ENCODE assay signal across 8 cellular contexts in the genomic region with DNA sequence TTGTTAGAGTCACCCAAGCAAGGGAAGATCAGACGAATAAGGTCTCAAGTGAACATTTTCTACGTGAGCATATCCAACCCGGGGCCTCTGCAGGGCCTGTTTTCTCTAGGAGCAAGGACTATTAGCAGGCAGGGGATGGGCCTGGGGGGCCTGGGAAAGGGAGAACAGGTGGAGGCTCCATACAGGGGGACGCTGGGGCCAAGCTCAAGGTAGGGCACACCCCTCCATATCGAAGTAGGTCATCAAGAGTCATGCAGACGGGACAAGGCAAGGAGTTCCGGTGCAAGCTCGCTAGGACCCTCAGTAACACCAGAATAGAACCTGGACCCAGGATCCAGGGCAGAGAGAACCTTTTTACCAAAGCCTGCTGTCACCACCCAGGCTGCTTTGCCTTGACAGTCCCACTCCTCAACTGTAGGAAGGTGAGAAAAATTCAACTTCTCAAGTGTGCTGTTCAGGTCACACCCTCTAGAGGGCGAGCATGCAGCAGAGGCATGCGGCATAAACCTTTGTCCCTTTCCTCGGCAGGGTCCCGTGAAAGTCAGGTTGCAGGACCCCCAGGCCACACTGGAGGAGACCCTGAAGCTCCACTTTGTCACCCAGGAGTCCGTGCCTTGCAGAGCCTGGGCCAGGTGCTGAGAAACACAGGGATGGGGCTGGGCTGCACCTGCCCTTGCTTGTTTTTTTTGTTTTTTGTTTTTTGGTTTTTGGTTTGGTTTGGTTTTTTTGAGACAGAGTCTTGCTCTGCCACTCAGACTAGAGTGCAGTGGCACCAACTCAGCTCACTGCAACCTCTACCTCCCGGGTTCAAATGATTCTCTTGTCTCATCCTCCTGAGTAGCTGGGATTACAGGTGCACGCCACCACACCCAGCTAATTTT. TPM values are rescaled to one million over a fixed set of nuclear protein-coding genes. Genes with fewer than 3 reads are reported as not detected.
DNase-seq lines count a peak whose midpoint lies in the region; ATAC-seq, FAIRE-seq and TF ChIP-seq lines count a peak whose summit lies in the region.

No MANE protein-coding gene starts in this region.

- H3K4me1 Mint-ChIP-seq in astrocyte (ENCODE audit: low read depth, unreplicated experiment), result no peaks in the 10 kb centered on the region

- intact Hi-C loops in left lung (cut with DNase I), result no loop called here

- TF ChIP-seq CTCF in AG04449 (IDR thresholded peaks at IDR 0.05; ENCODE audit: insufficient read depth, low read length, missing control alignments) (peak; percentile 75), astrocyte (IDR thresholded peaks at IDR 0.05; ENCODE audit: insufficient read depth, low read depth, low read length) (peak; percentile 76), left lung (IDR thresholded peaks at IDR 0.05) (peak; percentile 51 to 70)

- POLR2A ChIA-PET in AG04449 (lab: Yijun Ruan, JAX), result no interaction called here

- no peak overlapping the region for H3K4me2 ChIP-seq in astrocyte (ENCODE audit: low read length)

- H3K9me3 ChIP-seq in SK-N-MC (ENCODE audit: low read depth, low read length) (no peaks in the 10 kb centered on the region), astrocyte (ENCODE audit: insufficient read depth, low read depth, low read length) (peaks cover 5% of the 10 kb centered on the region), left lung (no peaks in the 10 kb centered on the region)

- peaks cover 9% of the 10 kb centered on the region for H3K9me3 Mint-ChIP-seq in astrocyte (ENCODE audit: unreplicated experiment)

- H3K9ac ChIP-seq in SK-N-MC (ENCODE audit: insufficient read length) (no peak overlapping the region), astrocyte (ENCODE audit: low read length) (no peak overlapping the region)

- H3K27me3 Mint-ChIP-seq in astrocyte (ENCODE audit: low read depth, unreplicated experiment), result peaks cover 23% of the 10 kb centered on the region

- H3K4me3 ChIP-seq in AG04449 (ENCODE audit: low read depth, low read length) (no peak overlapping the region), SK-N-MC (peak overlapping the region; percentile 23; the same call in 1 of the 2 replicates), astrocyte (ENCODE audit: insufficient read depth, low read depth, low read length) (no peak overlapping the region), left lung (no peak overlapping the region)

- no peak overlapping the region for H3K4me3 Mint-ChIP-seq in astrocyte (ENCODE audit: unreplicated experiment)

- TF ChIP-seq POLR2A in GM12891 (IDR thresholded peaks at IDR 0.05; ENCODE audit: low read depth, low read length), result no peak

- H3K27ac ChIP-seq in SK-N-MC (no peak overlapping the region), astrocyte (ENCODE audit: low read depth, low read length) (no peak overlapping the region), left lung (no peak overlapping the region)

- H2AFZ ChIP-seq in astrocyte (ENCODE audit: low read depth, low read length), result no peak overlapping the region

- CTCF ChIA-PET in AG04449 (lab: Yijun Ruan, JAX), result interaction anchor here (0.6 to 4.2 kb wide), 15 partner anchors 9 to 206 kb away, joined by 3 to 22 read pairs (median 4); a partner anchor contains a TSS

- H4K20me1 ChIP-seq in astrocyte (ENCODE audit: insufficient read depth, low read length), result no peaks in the 10 kb centered on the region

- peak; percentile 94 for FAIRE-seq in GM12891 (lab: Jason Lieb, UNC)
- no peak for FAIRE-seq in astrocyte (lab: Jason Lieb, UNC)

- no peaks in the 10 kb centered on the region for H3K36me3 Mint-ChIP-seq in astrocyte (ENCODE audit: low read depth, unreplicated experiment)

- peak; percentile 91 for ATAC-seq in left lung

- H3K4me1 ChIP-seq in astrocyte (ENCODE audit: insufficient read depth, low read length) (no peaks in the 10 kb centered on the region), left lung (peaks cover 0 to 3% of the 10 kb centered on the region in 2 donors)

- DNase-seq in AG04449 (ENCODE audit: low read depth, low spot score), result no peak
- DNase-seq in GM12891 (ENCODE audit: insufficient read length, low spot score), result peak; percentile 62
- no peak for DNase-seq in SK-N-MC (ENCODE audit: low read depth, low spot score)
- peak; percentile 6 for DNase-seq in astrocyte (ENCODE audit: low read depth)
- DNase-seq in left lung, result no peak
- DNase-seq in stimulated activated naive CD4-positive, alpha-beta T cell (lab: John Stamatoyannopoulos, UW), result peak in 4 of 6 experiments; percentile 10 to 57 (median 20)
- no peak for DNase-seq in NCI-H446 treated with DMSO at 0.1 percent for 48 hours (lab: John Stamatoyannopoulos, UW)
- no peak for DNase-seq in NCI-H226

- H3K79me2 ChIP-seq in astrocyte (ENCODE audit: insufficient read depth, low read length), result no peaks in the 10 kb centered on the region

- H3K27me3 ChIP-seq in astrocyte (ENCODE audit: insufficient read depth, low read length) (peaks cover 18% of the 10 kb centered on the region), left lung (no peaks in the 10 kb centered on the region)

- H3K27ac Mint-ChIP-seq in astrocyte (ENCODE audit: unreplicated experiment), result no peak overlapping the region

- H3K36me3 ChIP-seq in SK-N-MC (ENCODE audit: insufficient read depth, low read length) (no peaks in the 10 kb centered on the region), astrocyte (ENCODE audit: insufficient read depth, low read length) (no peaks in the 10 kb centered on the region), left lung (no peaks in the 10 kb centered on the region)

TF ChIP-seq in GM12891, 5 proteins besides CTCF, POLR2A, EP300 and RAD21:
- TF ChIP-seq POU2F2 (IDR thresholded peaks at IDR 0.05; ENCODE audit: low read depth, low read length) (no peak), PAX5 (IDR thresholded peaks at IDR 0.05; ENCODE audit: insufficient read depth, low read length, severe bottlenecking) (no peak), POLR2AphosphoS5 (IDR thresholded peaks at IDR 0.05; ENCODE audit: low read depth, low read length) (no peak), TAF1 (IDR thresholded peaks at IDR 0.05; ENCODE audit: low read depth, low read length) (no peak), SPI1 (IDR thresholded peaks at IDR 0.05; ENCODE audit: low read depth, low read length) (no peak)

RNA-seq across cellular contexts. Expression of a gene that starts 8.6 kb away (rescaled TPM):
- 23.0 TPM for polyA plus RNA-seq in GM12891 (2012; ENCODE audit: low read depth, missing spikeins)
- total RNA-seq in astrocyte, result 3.0 and 4.0 TPM in 2 replicates
- total RNA-seq in left lung, result 1 to 10 TPM; 1.9 to 9.5 TPM

RNA-seq across cellular contexts. Expression of a gene that starts 16.1 kb away (rescaled TPM):
- 0.13 TPM for polyA plus RNA-seq in GM12891 (2012; ENCODE audit: low read depth, missing spikeins)
- total RNA-seq in astrocyte, result not detected in 2 replicates
- 10 to 100 TPM in 1 of 2 donors, 1 to 10 TPM in 1; 2.4 to 25.5 TPM for total RNA-seq in left lung

RNA-seq across cellular contexts. Expression of a gene that starts 40.5 kb away (rescaled TPM):
- 104 TPM for polyA plus RNA-seq in GM12891 (2012; ENCODE audit: low read depth, missing spikeins)
- 32.5 and 37.0 TPM in 2 replicates for total RNA-seq in astrocyte
- total RNA-seq in left lung, result 10 to 100 TPM; 25.7 to 36.1 TPM

RNA-seq across cellular contexts. Expression of a gene that starts 47.4 kb away (rescaled TPM):
- polyA plus RNA-seq in GM12891 (2012; ENCODE audit: low read depth, missing spikeins), result 9.2 TPM
- total RNA-seq in astrocyte (0.93 and 1.5 TPM in 2 replicates), left lung (1 to 10 TPM; 3.7 to 5.5 TPM)

Comparison
In these comparisons a context has a peak if more than half of its experiments do, and no peak if none do; other contexts are left out.
1. DNase-seq: peak in GM12891 (single experiment), astrocyte (single experiment) and stimulated activated naive CD4-positive, alpha-beta T cell (4 of 6); none in AG04449 (single experiment), SK-N-MC (single experiment), left lung (0 of 2), NCI-H446 treated with DMSO at 0.1 percent for 48 hours (single experiment) and NCI-H226 (single experiment).
2. Peak in every context shown above with its lines, with median percentiles within 50 percentile points of each other: CTCF ChIP-seq.